In genomic region chr13:114097893-114098688, GRCh38 we compare ENCODE assay signal across 10 cellular contexts. TPM values are rescaled to one million over a fixed set of nuclear protein-coding genes. Genes with fewer than 3 reads are reported as not detected.
DNase-seq lines count a peak whose midpoint lies in the region; ATAC-seq, FAIRE-seq and TF ChIP-seq lines count a peak whose summit lies in the region.
"Had no signal": no experiment of that assay in that cellular context is flagged by ENCODE, and none has a peak within 500 bp of the region (broad histone marks: within the 10 kb centered on the region; RNA-seq: fewer than 3 reads in every experiment).

No MANE protein-coding gene starts in this region.

- H3K9me3 Mint-ChIP-seq in HFFc6 = no peaks in the 10 kb centered on the region
- peaks cover 5% of the 10 kb centered on the region for H3K9me3 Mint-ChIP-seq in activated naive CD4-positive, alpha-beta T cell treated with anti-CD3 and anti-CD28 coated beads, Interleukin-2, amount 50 U/mL, for 24 hours

- peak overlapping the region; percentile 84 for H3K27ac Mint-ChIP-seq in HFFc6
- peak overlapping the region; percentile 95 for H3K27ac Mint-ChIP-seq in activated naive CD4-positive, alpha-beta T cell treated with anti-CD3 and anti-CD28 coated beads, Interleukin-2, amount 50 U/mL, for 24 hours

- no peak for FAIRE-seq in kidney (lab: Jason Lieb, UNC)
- FAIRE-seq: frontal cortex had no signal

- TF ChIP-seq CTCF in HFFc6 (IDR thresholded peaks at IDR 0.05) = no peak
- no peak for TF ChIP-seq CTCF in kidney (IDR thresholded peaks at IDR 0.05; ENCODE audit: borderline replicate concordance, extremely low read depth, insufficient read depth)
- TF ChIP-seq CTCF in smooth muscle cell (IDR thresholded peaks at IDR 0.05; ENCODE audit: borderline replicate concordance, insufficient read depth, poor library complexity, severe bottlenecking) = no peak

- 81% methylated on average over 27 of the region's 27 CpGs for WGBS in smooth muscle cell (ENCODE audit: low lambda C conversion rate)

- H3K9me3 ChIP-seq in kidney (ENCODE audit: control insufficient read depth in 1 of 2, low read length in 2 of 2) (no peaks in the 10 kb centered on the region), smooth muscle cell (replicated peaks; ENCODE audit: low read depth) (no peaks in the 10 kb centered on the region)

- ATAC-seq in HG03139 (IDR thresholded peaks at IDR 0.05; ENCODE audit: unreplicated experiment) = no peak
- no peak for ATAC-seq in HG02970 (IDR thresholded peaks at IDR 0.05; ENCODE audit: low FRiP score, unreplicated experiment)

- no peak for DNase-seq in HFFc6
- peak; percentile 63 for DNase-seq in kidney
- no peak for DNase-seq in smooth muscle cell (lab: John Stamatoyannopoulos, UW; ENCODE audit: unreplicated experiment)
- DNase-seq in activated gamma-delta T cell treated with Interleukin-2 at 50 U/mL for 16 hours = no peak
- no peak for DNase-seq in H4 (ENCODE audit: low spot score)
- DNase-seq: NCI-H1436 had no signal

- peaks cover 86% of the 10 kb centered on the region for H4K20me1 ChIP-seq in smooth muscle cell (ENCODE audit: low read depth)

- H3K4me1 Mint-ChIP-seq in HFFc6 (ENCODE audit: low read depth) = peaks cover 67% of the 10 kb centered on the region
- H3K4me1 Mint-ChIP-seq in activated naive CD4-positive, alpha-beta T cell treated with anti-CD3 and anti-CD28 coated beads, Interleukin-2, amount 50 U/mL, for 24 hours = peaks cover 77% of the 10 kb centered on the region

- H3K4me2 ChIP-seq in smooth muscle cell = peak overlapping the region; percentile 58

- H3K27ac ChIP-seq in kidney (ENCODE audit: low read depth in 2 of 2, low read length in 2 of 2) (no peak overlapping the region), smooth muscle cell (ENCODE audit: low read depth) (peak overlapping the region; percentile 63)

- H3K27me3 ChIP-seq in smooth muscle cell (ENCODE audit: low read depth) = no peaks in the 10 kb centered on the region

- peaks cover 7% of the 10 kb centered on the region for H3K27me3 Mint-ChIP-seq in HFFc6 (ENCODE audit: insufficient read depth)
- H3K27me3 Mint-ChIP-seq in activated naive CD4-positive, alpha-beta T cell treated with anti-CD3 and anti-CD28 coated beads, Interleukin-2, amount 50 U/mL, for 24 hours = no peaks in the 10 kb centered on the region

- H3K4me1 ChIP-seq in kidney (ENCODE audit: control insufficient read depth in 1 of 2, insufficient read depth in 1 of 2, low read depth in 1 of 2, low read length in 2 of 2) (peaks cover 0 to 3% of the 10 kb centered on the region in 2 donors), smooth muscle cell (ENCODE audit: low read depth) (peaks cover 16% of the 10 kb centered on the region)

- H3K9ac ChIP-seq in kidney (ENCODE audit: low read length in 2 of 2) (no peak overlapping the region), smooth muscle cell (ENCODE audit: low read depth) (no peak overlapping the region)

- intact Hi-C loops in kidney (cut with DNase I) = no loop called here

- H2AFZ ChIP-seq in smooth muscle cell (ENCODE audit: low read depth) = no peak overlapping the region

- peaks cover 33% of the 10 kb centered on the region for H3K36me3 Mint-ChIP-seq in HFFc6 (ENCODE audit: low read depth)
- peaks cover 16% of the 10 kb centered on the region for H3K36me3 Mint-ChIP-seq in activated naive CD4-positive, alpha-beta T cell treated with anti-CD3 and anti-CD28 coated beads, Interleukin-2, amount 50 U/mL, for 24 hours

- H3K79me2 ChIP-seq in smooth muscle cell (ENCODE audit: low read depth) = peaks cover 65% of the 10 kb centered on the region

- H3K4me3 ChIP-seq in kidney (ENCODE audit: low read length in 2 of 2) (no peak overlapping the region), smooth muscle cell (no peak overlapping the region)

- peak overlapping the region; percentile 62 for H3K4me3 Mint-ChIP-seq in HFFc6
- peak overlapping the region; percentile 57 for H3K4me3 Mint-ChIP-seq in activated naive CD4-positive, alpha-beta T cell treated with anti-CD3 and anti-CD28 coated beads, Interleukin-2, amount 50 U/mL, for 24 hours

- H3K36me3 ChIP-seq in kidney (ENCODE audit: control insufficient read depth in 1 of 2, insufficient read depth in 2 of 2, low read length in 2 of 2) = no peaks in the 10 kb centered on the region
- H3K36me3 ChIP-seq in smooth muscle cell (ENCODE audit: low read depth) = no peaks in the 10 kb centered on the region

- H3F3A ChIP-seq in smooth muscle cell (ENCODE audit: low read depth) = peaks cover 8% of the 10 kb centered on the region

RNA-seq across cellular contexts. Expression of gene RASA3, which starts 34.3 kb away (rescaled TPM):
- 10 to 100 TPM; 31.6 to 37.6 (median 33.1) TPM for total RNA-seq in HFFc6 (2021; fragmentation: NEBNext Ultra II Directional; extraction: Animal tissue kit (Norgen Biotek cat#: 25700))
- total RNA-seq in kidney (28.8 TPM), smooth muscle cell (21.3 and 23.4 TPM in 2 replicates)
- polyA plus RNA-seq in kidney (ENCODE audit: insufficient read depth, low read depth, low replicate concordance) (4.2 TPM), smooth muscle cell (24.4 and 26.8 TPM in 2 replicates)
- 6.3 and 7.1 TPM in 2 replicates for total RNA-seq in H4 (2014; rRNA removed; shearing (Covaris generic))
